ENCODE assay signal across 15 cellular contexts in genomic region chr9:110130791-110131416, GRCh38.
DNase-seq lines count a peak whose midpoint lies in the region; ATAC-seq, FAIRE-seq and TF ChIP-seq lines count a peak whose summit lies in the region.
"Had no signal": no experiment of that assay in that cellular context is flagged by ENCODE, and none has a peak within 500 bp of the region (broad histone marks: within the 10 kb centered on the region; RNA-seq: fewer than 3 reads in every experiment).

No MANE protein-coding gene starts in this region.

- H3K4me3 ChIP-seq in BLaER1 treated with 17β-estradiol and CSF1 and Interleukin-3, amounts not matched to agents 10 nM and 100 nM: no peak overlapping the region
- no peak overlapping the region for H3K4me3 ChIP-seq in OCI-LY3 (ENCODE audit: low read length)
- H3K4me3 ChIP-seq in parathyroid adenoma (ENCODE audit: low read depth, low read length): no peak overlapping the region
- H3K4me3 ChIP-seq: SK-N-MC had no signal

- no peaks in the 10 kb centered on the region for H3K9me3 ChIP-seq in BLaER1 treated with 17β-estradiol and CSF1 and Interleukin-3, amounts not matched to agents 10 nM and 100 nM (replicated peaks in 1 of 11)
- H3K9me3 ChIP-seq in OCI-LY3 (ENCODE audit: insufficient read depth, low read length): no peaks in the 10 kb centered on the region
- H3K9me3 ChIP-seq in parathyroid adenoma (ENCODE audit: control insufficient read depth, low read length): no peaks in the 10 kb centered on the region

- H4K20me1 ChIP-seq in BLaER1 treated with 17β-estradiol and CSF1 and Interleukin-3, amounts not matched to agents 10 nM and 100 nM: peaks cover 0 to 14% (median 0%) of the 10 kb centered on the region in 11 experiments; a peak in 5 of 22 replicates
- peaks cover 30% of the 10 kb centered on the region for H4K20me1 ChIP-seq in OCI-LY3 (ENCODE audit: insufficient read depth, low read length)

- no peaks in the 10 kb centered on the region for H3K27me3 Mint-ChIP-seq in natural killer cell treated with Interleukin-12 subunit alpha and Interleukin-12 subunit beta and Interleukin-15 and Interleukin-18, amount 100 ng/mL, for 72 hours
- H3K27me3 Mint-ChIP-seq: activated CD4-positive, alpha-beta memory T cell treated with anti-CD3 and anti-CD28 coated beads for 36 hours had no signal

- H3K4me2 ChIP-seq in BLaER1 treated with 17β-estradiol and CSF1 and Interleukin-3, amounts not matched to agents 10 nM and 100 nM: peak overlapping the region in 8 of 11 experiments; percentile 43 to 99 (median 92); a peak in 16 of 22 replicates
- H3K4me2 ChIP-seq in OCI-LY3 (ENCODE audit: low read length) (peak overlapping the region; percentile 80), parathyroid adenoma (ENCODE audit: low read length) (peak overlapping the region; percentile 61)

- H3K79me2 ChIP-seq in OCI-LY3 (ENCODE audit: low read length) (peaks cover 63% of the 10 kb centered on the region), parathyroid adenoma (no peaks in the 10 kb centered on the region)

- H3K9me3 Mint-ChIP-seq in natural killer cell treated with Interleukin-12 subunit alpha and Interleukin-12 subunit beta and Interleukin-15 and Interleukin-18, amount 100 ng/mL, for 72 hours: no peaks in the 10 kb centered on the region
- H3K9me3 Mint-ChIP-seq: activated CD4-positive, alpha-beta memory T cell treated with anti-CD3 and anti-CD28 coated beads for 36 hours; activated T-helper 1 cell treated with anti-CD3 and anti-CD28 coated beads, Interleukin-12 subunit alpha, Interleukin-12 subunit beta, Interleukin-2, Interleukin-4 antibody, amounts not matched to agents 30 ng/mL and 10 ng/mL and 1 ng/mL, durations not matched to agents 14 hours and 24 hours and 36 hours had no signal

- H3K36me3 ChIP-seq in BLaER1 treated with 17β-estradiol and CSF1 and Interleukin-3, amounts not matched to agents 10 nM and 100 nM: no peaks in the 10 kb centered on the region
- peaks cover 7% of the 10 kb centered on the region for H3K36me3 ChIP-seq in OCI-LY3 (replicated peaks; ENCODE audit: low read depth, low read length)
- H3K36me3 ChIP-seq in parathyroid adenoma (ENCODE audit: control insufficient read depth, insufficient read depth, low read length): no peaks in the 10 kb centered on the region

- no peaks in the 10 kb centered on the region for H3K36me3 Mint-ChIP-seq in natural killer cell treated with Interleukin-12 subunit alpha and Interleukin-12 subunit beta and Interleukin-15 and Interleukin-18, amount 100 ng/mL, for 72 hours

- H2AFZ ChIP-seq in OCI-LY3 (ENCODE audit: low read depth, low read length) (no peak overlapping the region), parathyroid adenoma (no peak overlapping the region)

- DNase-seq in epithelial cell of prostate (ENCODE audit: low read depth, low spot score): no peak
- no peak for DNase-seq in frontal cortex (ENCODE audit: low spot score in 2 of 2)
- no peak for DNase-seq in D341Med (ENCODE audit: low spot score)
- no peak for DNase-seq in RCC 7860 (ENCODE audit: low spot score)
- DNase-seq in natural killer cell treated with Interleukin-12 subunit alpha and Interleukin-12 subunit beta and Interleukin-15 and Interleukin-18, amount 100 ng/mL, for 72 hours (ENCODE audit: low spot score): no peak
- DNase-seq: activated CD4-positive, alpha-beta memory T cell treated with anti-CD3 and anti-CD28 coated beads for 36 hours; central memory CD4-positive, alpha-beta T cell; NCI-H2171; NK-92 treated with Interleukin-12 subunit alpha and Interleukin-12 subunit beta, amount 100 ng/mL, for 24 hours had no signal

- FAIRE-seq in frontal cortex (lab: Jason Lieb, UNC) (no peak), RCC 7860 (lab: Jason Lieb, UNC) (no peak)
- FAIRE-seq: TTC549 had no signal

- H3K27ac Mint-ChIP-seq in natural killer cell treated with Interleukin-12 subunit alpha and Interleukin-12 subunit beta and Interleukin-15 and Interleukin-18, amount 100 ng/mL, for 72 hours: no peak overlapping the region
- H3K27ac Mint-ChIP-seq: activated CD4-positive, alpha-beta memory T cell treated with anti-CD3 and anti-CD28 coated beads for 36 hours; activated T-helper 1 cell treated with anti-CD3 and anti-CD28 coated beads, Interleukin-12 subunit alpha, Interleukin-12 subunit beta, Interleukin-2, Interleukin-4 antibody, amounts not matched to agents 30 ng/mL and 10 ng/mL and 1 ng/mL, durations not matched to agents 14 hours and 24 hours and 36 hours had no signal

- no peak for ATAC-seq in natural killer cell treated with Interleukin-12 subunit alpha and Interleukin-12 subunit beta and Interleukin-15 and Interleukin-18, amount 100 ng/mL, for 72 hours

- H3K27me3 ChIP-seq in BLaER1 treated with 17β-estradiol and CSF1 and Interleukin-3, amounts not matched to agents 10 nM and 100 nM: peaks cover 10 to 52% (median 36%) of the 10 kb centered on the region in 11 experiments; a peak in 19 of 22 replicates
- H3K27me3 ChIP-seq in OCI-LY3 (ENCODE audit: low read depth, low read length): no peaks in the 10 kb centered on the region
- H3K27me3 ChIP-seq in parathyroid adenoma (ENCODE audit: control insufficient read depth, insufficient read depth, low read length): no peaks in the 10 kb centered on the region

- H3K9ac ChIP-seq in BLaER1 treated with 17β-estradiol and CSF1 and Interleukin-3, amounts not matched to agents 10 nM and 100 nM: no peak overlapping the region
- no peak overlapping the region for H3K9ac ChIP-seq in OCI-LY3 (ENCODE audit: low read length)
- H3K9ac ChIP-seq in parathyroid adenoma: no peak overlapping the region

- peaks cover 33 to 73% (median 62%) of the 10 kb centered on the region in 10 experiments for H3K4me1 ChIP-seq in BLaER1 treated with 17β-estradiol and CSF1 and Interleukin-3, amounts not matched to agents 10 nM and 100 nM
- H3K4me1 ChIP-seq in OCI-LY3 (ENCODE audit: low read length): peaks cover 69% of the 10 kb centered on the region
- H3K4me1 ChIP-seq in parathyroid adenoma: peaks cover 17% of the 10 kb centered on the region

- H3K4me1 Mint-ChIP-seq in natural killer cell treated with Interleukin-12 subunit alpha and Interleukin-12 subunit beta and Interleukin-15 and Interleukin-18, amount 100 ng/mL, for 72 hours (ENCODE audit: low read depth in 2 of 2): peaks cover 9 to 10% of the 10 kb centered on the region in 2 donors

- TF ChIP-seq CTCF in OCI-LY3 (IDR thresholded peaks at IDR 0.05; ENCODE audit: low read depth, low read length) (no peak), parathyroid adenoma (IDR thresholded peaks at IDR 0.05) (no peak)

- no peak overlapping the region for H3K27ac ChIP-seq in BLaER1 treated with 17β-estradiol and CSF1 and Interleukin-3, amounts not matched to agents 10 nM and 100 nM
- no peak overlapping the region for H3K27ac ChIP-seq in OCI-LY3 (ENCODE audit: low read length)
- H3K27ac ChIP-seq in epithelial cell of prostate: peak overlapping the region; percentile 6
- H3K27ac ChIP-seq in parathyroid adenoma: no peak overlapping the region
- H3K27ac ChIP-seq: SK-N-MC had no signal

- H3K4me3 Mint-ChIP-seq in natural killer cell treated with Interleukin-12 subunit alpha and Interleukin-12 subunit beta and Interleukin-15 and Interleukin-18, amount 100 ng/mL, for 72 hours: no peak overlapping the region
- H3K4me3 Mint-ChIP-seq: activated CD4-positive, alpha-beta memory T cell treated with anti-CD3 and anti-CD28 coated beads for 36 hours; activated T-helper 1 cell treated with anti-CD3 and anti-CD28 coated beads, Interleukin-12 subunit alpha, Interleukin-12 subunit beta, Interleukin-2, Interleukin-4 antibody, amounts not matched to agents 30 ng/mL and 10 ng/mL and 1 ng/mL, durations not matched to agents 14 hours and 24 hours and 36 hours had no signal
